In the genomic region with DNA sequence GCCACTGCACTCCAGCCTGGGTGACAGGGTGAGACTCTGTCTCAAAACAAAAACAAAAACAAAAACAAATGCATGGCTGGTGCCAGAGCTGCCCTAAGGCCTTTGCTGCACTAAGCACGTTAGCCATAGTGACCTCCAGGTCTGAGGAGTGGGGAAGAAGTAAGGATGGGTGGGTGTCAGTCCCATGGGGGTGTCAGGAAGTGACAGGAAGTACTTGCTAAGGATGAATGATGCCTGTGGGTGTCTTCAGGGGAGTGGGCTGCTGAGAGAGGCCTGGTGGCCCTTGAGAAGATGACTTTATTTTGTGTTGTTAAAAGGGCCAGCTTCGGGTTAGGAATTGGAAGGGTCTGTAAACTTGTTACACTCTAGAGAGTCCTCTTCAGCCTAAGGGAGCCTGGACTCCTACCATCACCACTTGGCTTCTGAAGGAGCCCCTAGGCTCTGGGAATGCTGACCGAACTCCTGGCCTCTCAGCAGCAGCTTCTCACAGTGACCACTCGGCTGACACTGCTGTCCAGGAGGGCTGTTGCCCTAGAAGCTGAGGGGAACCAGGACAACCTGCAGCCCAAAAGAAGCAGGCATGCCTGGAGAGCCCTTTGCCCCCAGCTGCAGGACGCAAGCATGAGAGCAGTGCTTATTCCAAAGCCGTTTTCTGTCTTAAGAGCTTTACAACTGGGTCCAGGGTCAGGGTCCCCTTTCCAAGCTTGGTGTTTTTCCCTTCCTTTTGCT, we compare ENCODE assay signal across 1 cellular context.
TF ChIP-seq lines count a peak whose summit lies in the region.

No MANE protein-coding gene starts in this region.

TF ChIP-seq in IMR-90, 13 proteins besides CTCF, POLR2A, EP300 and RAD21:
- TF ChIP-seq BHLHE40 (IDR thresholded peaks at IDR 0.05; ENCODE audit: low read depth, low read length) (no peak), MAZ (IDR thresholded peaks at IDR 0.05; ENCODE audit: borderline replicate concordance, low read depth, low read length) (no peak), SMC3 (IDR thresholded peaks at IDR 0.05; ENCODE audit: low read depth, low read length) (no peak), RFX5 (IDR thresholded peaks at IDR 0.05; ENCODE audit: low read depth, low read length) (no peak), MXI1 (IDR thresholded peaks at IDR 0.05; ENCODE audit: borderline replicate concordance, low read depth, low read length) (no peak), FOS (IDR thresholded peaks at IDR 0.05; ENCODE audit: low read depth, low read length) (no peak), RCOR1 (IDR thresholded peaks at IDR 0.05; ENCODE audit: insufficient replicate concordance, low read length) (no peak), NFE2L2 (IDR thresholded peaks at IDR 0.05; ENCODE audit: low read depth, low read length) (no peak), CHD1 (IDR thresholded peaks at IDR 0.05; ENCODE audit: low read depth, low read length) (no peak), MAFK (IDR thresholded peaks at IDR 0.05; ENCODE audit: low read depth, low read length) (no peak), CEBPB (IDR thresholded peaks at IDR 0.05; ENCODE audit: low read depth, low read length) (no peak)
- TF ChIP-seq, protein P1, sequence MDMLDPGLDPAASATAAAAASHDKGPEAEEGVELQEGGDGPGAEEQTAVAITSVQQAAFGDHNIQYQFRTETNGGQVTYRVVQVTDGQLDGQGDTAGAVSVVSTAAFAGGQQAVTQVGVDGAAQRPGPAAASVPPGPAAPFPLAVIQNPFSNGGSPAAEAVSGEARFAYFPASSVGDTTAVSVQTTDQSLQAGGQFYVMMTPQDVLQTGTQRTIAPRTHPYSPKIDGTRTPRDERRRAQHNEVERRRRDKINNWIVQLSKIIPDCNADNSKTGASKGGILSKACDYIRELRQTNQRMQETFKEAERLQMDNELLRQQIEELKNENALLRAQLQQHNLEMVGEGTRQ (IDR thresholded peaks at IDR 0.05; ENCODE audit: low read depth, low read length), result no peak
- TF ChIP-seq, protein P2, sequence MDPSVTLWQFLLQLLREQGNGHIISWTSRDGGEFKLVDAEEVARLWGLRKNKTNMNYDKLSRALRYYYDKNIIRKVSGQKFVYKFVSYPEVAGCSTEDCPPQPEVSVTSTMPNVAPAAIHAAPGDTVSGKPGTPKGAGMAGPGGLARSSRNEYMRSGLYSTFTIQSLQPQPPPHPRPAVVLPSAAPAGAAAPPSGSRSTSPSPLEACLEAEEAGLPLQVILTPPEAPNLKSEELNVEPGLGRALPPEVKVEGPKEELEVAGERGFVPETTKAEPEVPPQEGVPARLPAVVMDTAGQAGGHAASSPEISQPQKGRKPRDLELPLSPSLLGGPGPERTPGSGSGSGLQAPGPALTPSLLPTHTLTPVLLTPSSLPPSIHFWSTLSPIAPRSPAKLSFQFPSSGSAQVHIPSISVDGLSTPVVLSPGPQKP (IDR thresholded peaks at IDR 0.05; ENCODE audit: borderline replicate concordance, low read depth, low read length), result no peak
